Comparison of ENCODE assay signal across 8 cellular contexts in the genomic region with DNA sequence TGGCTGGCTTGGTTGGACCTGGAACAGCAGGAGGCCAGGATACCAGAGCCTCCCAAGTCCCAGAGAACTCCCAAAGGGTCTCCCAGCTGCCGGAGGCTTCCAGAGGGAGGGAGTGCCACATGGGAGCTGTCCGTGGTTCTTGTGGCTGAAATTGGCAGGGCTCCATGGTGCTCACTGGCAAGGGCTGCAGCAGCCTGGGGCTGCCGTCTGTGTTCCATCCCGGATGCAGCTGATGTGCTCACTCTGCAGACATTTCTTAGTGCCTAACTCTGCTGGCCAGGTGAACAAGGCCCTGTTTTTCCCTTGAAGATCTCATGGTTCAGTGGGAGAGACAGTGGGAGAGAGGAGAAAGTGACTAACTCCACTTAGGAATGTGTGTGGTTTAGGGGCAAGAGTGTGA.
DNase-seq lines count a peak whose midpoint lies in the region; ATAC-seq and TF ChIP-seq lines count a peak whose summit lies in the region.
"Had no signal": no experiment of that assay in that cellular context is flagged by ENCODE, and none has a peak within 500 bp of the region (broad histone marks: within the 10 kb centered on the region; RNA-seq: fewer than 3 reads in every experiment).

No MANE protein-coding gene starts in this region.

- DNase-seq in H4 (ENCODE audit: low spot score) = peak; percentile 58
- DNase-seq in fibroblast of peridontal ligament (ENCODE audit: extremely low read depth) = peak; percentile 48
- peak; percentile 34 for DNase-seq in retinal pigment epithelial cell (ENCODE audit: low read depth)
- DNase-seq in NCI-H2227 (lab: John Stamatoyannopoulos, UW; ENCODE audit: unreplicated experiment) = no peak
- no peak for DNase-seq in GM19238 (ENCODE audit: insufficient read length, low spot score)

- no peak for TF ChIP-seq CTCF in retinal pigment epithelial cell (conservative IDR thresholded peaks at IDR 0.05; ENCODE audit: low read depth, low read length)

- no peak overlapping the region for H3K4me3 ChIP-seq in retinal pigment epithelial cell (ENCODE audit: low read length)

- ATAC-seq in HG02623 (IDR thresholded peaks at IDR 0.05; ENCODE audit: unreplicated experiment) = no peak
- ATAC-seq: stimulated activated memory B cell treated with anti-CD40 and anti-IgM and Interleukin-4, amounts not matched to agents 10 μg/mL and 1 μg/mL and 100 μg/mL, for 72 hours had no signal

TF ChIP-seq in PFSK-1, 5 proteins besides CTCF, POLR2A, EP300 and RAD21:
- TF ChIP-seq, protein P1, sequence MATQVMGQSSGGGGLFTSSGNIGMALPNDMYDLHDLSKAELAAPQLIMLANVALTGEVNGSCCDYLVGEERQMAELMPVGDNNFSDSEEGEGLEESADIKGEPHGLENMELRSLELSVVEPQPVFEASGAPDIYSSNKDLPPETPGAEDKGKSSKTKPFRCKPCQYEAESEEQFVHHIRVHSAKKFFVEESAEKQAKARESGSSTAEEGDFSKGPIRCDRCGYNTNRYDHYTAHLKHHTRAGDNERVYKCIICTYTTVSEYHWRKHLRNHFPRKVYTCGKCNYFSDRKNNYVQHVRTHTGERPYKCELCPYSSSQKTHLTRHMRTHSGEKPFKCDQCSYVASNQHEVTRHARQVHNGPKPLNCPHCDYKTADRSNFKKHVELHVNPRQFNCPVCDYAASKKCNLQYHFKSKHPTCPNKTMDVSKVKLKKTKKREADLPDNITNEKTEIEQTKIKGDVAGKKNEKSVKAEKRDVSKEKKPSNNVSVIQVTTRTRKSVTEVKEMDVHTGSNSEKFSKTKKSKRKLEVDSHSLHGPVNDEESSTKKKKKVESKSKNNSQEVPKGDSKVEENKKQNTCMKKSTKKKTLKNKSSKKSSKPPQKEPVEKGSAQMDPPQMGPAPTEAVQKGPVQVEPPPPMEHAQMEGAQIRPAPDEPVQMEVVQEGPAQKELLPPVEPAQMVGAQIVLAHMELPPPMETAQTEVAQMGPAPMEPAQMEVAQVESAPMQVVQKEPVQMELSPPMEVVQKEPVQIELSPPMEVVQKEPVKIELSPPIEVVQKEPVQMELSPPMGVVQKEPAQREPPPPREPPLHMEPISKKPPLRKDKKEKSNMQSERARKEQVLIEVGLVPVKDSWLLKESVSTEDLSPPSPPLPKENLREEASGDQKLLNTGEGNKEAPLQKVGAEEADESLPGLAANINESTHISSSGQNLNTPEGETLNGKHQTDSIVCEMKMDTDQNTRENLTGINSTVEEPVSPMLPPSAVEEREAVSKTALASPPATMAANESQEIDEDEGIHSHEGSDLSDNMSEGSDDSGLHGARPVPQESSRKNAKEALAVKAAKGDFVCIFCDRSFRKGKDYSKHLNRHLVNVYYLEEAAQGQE (IDR thresholded peaks at IDR 0.05; ENCODE audit: insufficient read depth in 1 of 2, low read depth in 2 of 2, low read length in 2 of 2) = peak; percentile 97 to 99
- TF ChIP-seq TAF1 (IDR thresholded peaks at IDR 0.05; ENCODE audit: borderline replicate concordance, insufficient read depth, low read length) (no peak), POLR2AphosphoS5 (IDR thresholded peaks at IDR 0.05; ENCODE audit: low read depth, low read length) (no peak), FOXP2 (optimal IDR thresholded peaks at IDR 0.05; ENCODE audit: borderline replicate concordance, extremely low read depth, extremely low read length, insufficient read depth) (peak; percentile 47), SIN3A (IDR thresholded peaks at IDR 0.05; ENCODE audit: borderline replicate concordance, insufficient read depth, low read length) (peak; percentile 58; the same call in 1 of the 2 replicates)

Comparison
In these comparisons a context has a peak if more than half of its experiments do, and no peak if none do; other contexts are left out.
1. DNase-seq: peak in H4 (single experiment), fibroblast of peridontal ligament (single experiment) and retinal pigment epithelial cell (single experiment); none in NCI-H2227 (single experiment) and GM19238 (single experiment).